ENCODE assay signal across 22 cellular contexts in the genomic region with DNA sequence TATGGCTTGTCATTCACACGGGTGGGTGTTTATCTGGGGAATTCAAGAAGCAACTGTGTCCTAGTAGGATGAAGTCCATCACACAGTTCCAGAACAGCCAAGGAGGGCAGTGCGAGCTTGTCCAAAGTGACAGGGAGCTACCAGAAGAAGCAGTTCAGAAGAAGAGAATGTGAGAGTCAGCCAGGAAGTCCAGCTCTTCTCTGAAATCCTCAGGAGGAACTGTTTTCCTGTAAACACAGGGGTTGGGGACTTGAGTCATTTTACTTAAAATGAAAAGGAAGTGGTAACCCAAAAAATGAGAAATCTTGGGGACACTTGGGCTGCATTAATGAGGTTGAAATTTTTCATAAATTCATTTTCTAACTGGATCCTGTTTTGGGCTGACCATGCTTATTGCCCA. TPM values are rescaled to one million over a fixed set of nuclear protein-coding genes. Genes with fewer than 3 reads are reported as not detected.
DNase-seq lines count a peak whose midpoint lies in the region; ATAC-seq and TF ChIP-seq lines count a peak whose summit lies in the region.
"Had no signal": no experiment of that assay in that cellular context is flagged by ENCODE, and none has a peak within 500 bp of the region (broad histone marks: within the 10 kb centered on the region; RNA-seq: fewer than 3 reads in every experiment).

No MANE protein-coding gene starts in this region.

- H3K4me3 ChIP-seq in left lung: no peak overlapping the region
- no peak overlapping the region for H3K4me3 ChIP-seq in transverse colon
- H3K4me3 ChIP-seq: adrenal gland, lung had no signal

- in situ Hi-C loops in transverse colon (cut with MboI; ENCODE audit: low pct_ligation_motif_present in 1 of 4, low pct_unique_long_range_greater_than_20kb in 1 of 4, low sequenced_read_pairs in 3 of 4): loop anchor here in 1 of 4 donors (25.0 kb wide), 1 partner anchor 346 kb away; no protein-coding TSS in a partner anchor

- H3K27ac ChIP-seq in left lung: peak overlapping the region in 1 of 2 donors; percentile 85
- H3K27ac ChIP-seq in transverse colon: no peak overlapping the region
- H3K27ac ChIP-seq: adrenal gland, parathyroid adenoma had no signal

- TF ChIP-seq CTCF in left lung (IDR thresholded peaks at IDR 0.05) (no peak), transverse colon (IDR thresholded peaks at IDR 0.05) (no peak)

- peak; percentile 27 for ATAC-seq in left lung
- ATAC-seq: activated CD8-positive, alpha-beta memory T cell treated with anti-CD3 and anti-CD28 coated beads, Interleukin-2, amount 10 ng/mL, durations not matched to agents 7 days and 5 days; activated T-helper 17 cell treated with anti-CD3 and anti-CD28 coated beads, Interleukin-2, amount 50 U/mL, for 72 hours had no signal

- DNase-seq in AML-193 (lab: John Stamatoyannopoulos, UW) (peak; percentile 65), Ammon's horn (ENCODE audit: low spot score) (peak; percentile 18), MV-4-11 (lab: John Stamatoyannopoulos, UW) (peak; percentile 81), left lung (no peak), UCSD-AML1 (lab: John Stamatoyannopoulos, UW; ENCODE audit: unreplicated experiment) (no peak), NCI-H2171 treated with DMSO at 0.1 percent for 48 hours (lab: John Stamatoyannopoulos, UW) (no peak), transverse colon (no peak), NCI-H1694 (lab: John Stamatoyannopoulos, UW) (no peak)
- DNase-seq: activated CD8-positive, alpha-beta memory T cell treated with anti-CD3 and anti-CD28 coated beads, Interleukin-2, amount 10 ng/mL, durations not matched to agents 7 days and 5 days; adrenal gland; H7; immature natural killer cell; NCI-H146; NCI-H82; stimulated activated CD4-positive, alpha-beta T cell treated with anti-CD3 and anti-CD28 coated beads, Interleukin-1b, Interleukin-23, amount 100 ng/mL, for 48 hours had no signal

- H3K9me3 ChIP-seq in left lung (no peaks in the 10 kb centered on the region), transverse colon (no peaks in the 10 kb centered on the region)
- H3K9me3 ChIP-seq: adrenal gland had no signal

- WGBS in transverse colon (ENCODE audit: low coverage in 1 of 2), 2 donors: 59 to 67% methylated on average over 2 of the region's 2 CpGs

- H3K4me1 ChIP-seq in left lung (peaks cover 0 to 35% of the 10 kb centered on the region in 2 donors), transverse colon (no peaks in the 10 kb centered on the region)
- H3K4me1 ChIP-seq: adrenal gland, parathyroid adenoma had no signal

- intact Hi-C loops in left lung (cut with DNase I) (no loop called here), transverse colon (cut with DNase I; ENCODE audit: low total_unique reads) (no loop called here)

- H3K36me3 ChIP-seq in left lung (peaks cover 0 to 7% of the 10 kb centered on the region in 2 donors), transverse colon (no peaks in the 10 kb centered on the region)
- H3K36me3 ChIP-seq: adrenal gland had no signal

- TF ChIP-seq EP300 in transverse colon (IDR thresholded peaks at IDR 0.05; ENCODE audit: low read depth): no peak

- no peaks in the 10 kb centered on the region for H3K27me3 ChIP-seq in left lung
- H3K27me3 ChIP-seq in transverse colon: no peaks in the 10 kb centered on the region
- H3K27me3 ChIP-seq: adrenal gland had no signal

- no peak for TF ChIP-seq POLR2A in transverse colon (IDR thresholded peaks at IDR 0.05)

RNA-seq across cellular contexts. Expression of a gene that starts 8.2 kb away (rescaled TPM):
- total RNA-seq in left lung (1 to 10 TPM in 1 of 2 donors, under 1 TPM in 1; 0.15 to 3.0 TPM), transverse colon (1 to 10 TPM in 1 of 4 donors, not detected in 3; 4.6 TPM)
- total RNA-seq: bronchial epithelial cell, dermis microvascular lymphatic vessel endothelial cell, H7, myocyte, RPMI7951 had no signal

RNA-seq across cellular contexts. Expression of a gene that starts 13.6 kb away (rescaled TPM):
- total RNA-seq in left lung (10 to 100 TPM; 13.4 to 59.8 TPM), transverse colon (10 to 100 TPM in 1 of 4 donors, 1 to 10 TPM in 2, under 1 TPM in 1; 0.20 to 14.0 (median 6.1) TPM)

Comparison
In these comparisons a context has a peak if more than half of its experiments do, and no peak if none do; other contexts are left out.
1. DNase-seq: peak in AML-193 (2 of 2), Ammon's horn (single experiment) and MV-4-11 (single experiment); none in left lung (0 of 2), UCSD-AML1 (single experiment), NCI-H2171 treated with DMSO at 0.1 percent for 48 hours (single experiment), transverse colon (single experiment) and NCI-H1694 (single experiment).